In genomic region chrX:23952984-23953907, GRCh38 we compare ENCODE assay signal across 8 cellular contexts. TPM values are rescaled to one million over a fixed set of nuclear protein-coding genes. Genes with fewer than 3 reads are reported as not detected.
DNase-seq lines count a peak whose midpoint lies in the region; ATAC-seq, FAIRE-seq and TF ChIP-seq lines count a peak whose summit lies in the region.

No MANE protein-coding gene starts in this region.

- H3K4me1 Mint-ChIP-seq in activated naive CD8-positive, alpha-beta T cell treated with anti-CD3 and anti-CD28 coated beads, Interleukin-2, amount 50 U/mL, for 24 hours = peaks cover 26% of the 10 kb centered on the region

- peak overlapping the region; percentile 33 for H2AFZ ChIP-seq in parathyroid adenoma

- no peak overlapping the region for H3K27ac ChIP-seq in parathyroid adenoma

- peak overlapping the region; percentile 86 for H3K27ac Mint-ChIP-seq in activated naive CD8-positive, alpha-beta T cell treated with anti-CD3 and anti-CD28 coated beads, Interleukin-2, amount 50 U/mL, for 24 hours

- H3K36me3 Mint-ChIP-seq in activated naive CD8-positive, alpha-beta T cell treated with anti-CD3 and anti-CD28 coated beads, Interleukin-2, amount 50 U/mL, for 24 hours (ENCODE audit: low read depth) = no peaks in the 10 kb centered on the region

- ATAC-seq in HG03159 (IDR thresholded peaks at IDR 0.05; ENCODE audit: unreplicated experiment) = peak; percentile 99
- ATAC-seq in activated naive CD8-positive, alpha-beta T cell treated with anti-CD3 and anti-CD28 coated beads, Interleukin-2, amount 50 U/mL, for 24 hours = peak; percentile 96

- peak; percentile 86 for FAIRE-seq in GM19239 (lab: Jason Lieb, UNC)

- no peaks in the 10 kb centered on the region for H3K79me2 ChIP-seq in parathyroid adenoma

- H3K36me3 ChIP-seq in parathyroid adenoma (ENCODE audit: control insufficient read depth, insufficient read depth, low read length) = no peaks in the 10 kb centered on the region

- no peak overlapping the region for H3K9ac ChIP-seq in parathyroid adenoma

- H3K4me1 ChIP-seq in parathyroid adenoma = no peaks in the 10 kb centered on the region

- H3K27me3 ChIP-seq in parathyroid adenoma (ENCODE audit: control insufficient read depth, insufficient read depth, low read length) = no peaks in the 10 kb centered on the region

- H3K4me3 Mint-ChIP-seq in activated naive CD8-positive, alpha-beta T cell treated with anti-CD3 and anti-CD28 coated beads, Interleukin-2, amount 50 U/mL, for 24 hours = peak overlapping the region; percentile 78

- no peaks in the 10 kb centered on the region for H3K9me3 Mint-ChIP-seq in activated naive CD8-positive, alpha-beta T cell treated with anti-CD3 and anti-CD28 coated beads, Interleukin-2, amount 50 U/mL, for 24 hours

- no peak overlapping the region for H3K4me2 ChIP-seq in parathyroid adenoma (ENCODE audit: low read length)

- no peak overlapping the region for H3K4me3 ChIP-seq in parathyroid adenoma (ENCODE audit: low read depth, low read length)

- TF ChIP-seq CTCF in parathyroid adenoma (IDR thresholded peaks at IDR 0.05) = no peak

- DNase-seq in AML-193 (lab: John Stamatoyannopoulos, UW) (peak; percentile 58 to 63), GM19239 (ENCODE audit: insufficient read length, low spot score) (peak; percentile 30), RPMI7951 (ENCODE audit: low read depth) (peak; percentile 25), mucosa of gallbladder (ENCODE audit: low spot score) (no peak), cerebellar cortex (ENCODE audit: low spot score) (no peak)
- DNase-seq in activated naive CD8-positive, alpha-beta T cell treated with anti-CD3 and anti-CD28 coated beads, Interleukin-2, amount 50 U/mL, for 24 hours = peak; percentile 26

- no peaks in the 10 kb centered on the region for H3K9me3 ChIP-seq in parathyroid adenoma (ENCODE audit: control insufficient read depth, low read length)

- no peaks in the 10 kb centered on the region for H3K27me3 Mint-ChIP-seq in activated naive CD8-positive, alpha-beta T cell treated with anti-CD3 and anti-CD28 coated beads, Interleukin-2, amount 50 U/mL, for 24 hours

RNA-seq across cellular contexts. Expression of gene CXorf58, which starts 45.4 kb away (rescaled TPM):
- total RNA-seq in RPMI7951 (2014; rRNA removed; shearing (Covaris generic)) = not detected in 2 replicates
- not detected for total RNA-seq in mucosa of gallbladder

RNA-seq across cellular contexts. Expression of gene APOO, which starts 45.5 kb away (rescaled TPM):
- total RNA-seq in RPMI7951 (2014; rRNA removed; shearing (Covaris generic)) = 40.1 and 41.8 TPM in 2 replicates
- total RNA-seq in mucosa of gallbladder = 26.2 TPM

Comparison
In these comparisons a context has a peak if more than half of its experiments do, and no peak if none do; other contexts are left out.
1. DNase-seq: peak in AML-193 (2 of 2), GM19239 (single experiment), RPMI7951 (single experiment) and activated naive CD8-positive, alpha-beta T cell treated with anti-CD3 and anti-CD28 coated beads, Interleukin-2, amount 50 U/mL, for 24 hours (single experiment); none in mucosa of gallbladder (single experiment) and cerebellar cortex (single experiment).